Comparison of ENCODE assay signal across 23 cellular contexts in genomic region chr10:107056160-107056559, GRCh38.
DNase-seq lines count a peak whose midpoint lies in the region; ATAC-seq and TF ChIP-seq lines count a peak whose summit lies in the region.
"Had no signal": no experiment of that assay in that cellular context is flagged by ENCODE, and none has a peak within 500 bp of the region (broad histone marks: within the 10 kb centered on the region; RNA-seq: fewer than 3 reads in every experiment).

No MANE protein-coding gene starts in this region.

- intact Hi-C loops in Right ventricle myocardium superior (cut with DNase I), result no loop called here
- intact Hi-C loops in right cardiac atrium (cut with DNase I), result no loop called here
- intact Hi-C loops in sciatic nerve (cut with DNase I), result no loop called here

- 41% methylated on average over 2 of the region's 2 CpGs for WGBS in right cardiac atrium

- TF ChIP-seq POLR2A in GM18505 (IDR thresholded peaks at IDR 0.05; ENCODE audit: borderline replicate concordance, extremely low read depth, insufficient read depth, insufficient read length), result no peak

- peaks cover 1% of the 10 kb centered on the region for H3K4me1 ChIP-seq in right cardiac atrium (ENCODE audit: control insufficient read depth, insufficient read depth, low read length)
- H3K4me1 ChIP-seq: Caco-2, SJSA1 had no signal

- H3K9me3 ChIP-seq in right cardiac atrium (ENCODE audit: control insufficient read depth, low read length), result no peaks in the 10 kb centered on the region
- H3K9me3 ChIP-seq: Caco-2, SJSA1 had no signal

- ATAC-seq in Right ventricle myocardium superior (ENCODE audit: poor library complexity), result peak; percentile 48
- ATAC-seq in right cardiac atrium, result peak; percentile 85 to 93
- peak; percentile 39 for ATAC-seq in sciatic nerve
- ATAC-seq in GM18505 (IDR thresholded peaks at IDR 0.05; ENCODE audit: unreplicated experiment), result no peak
- ATAC-seq: CD8-positive, alpha-beta T cell; HCT116 had no signal

- no peak overlapping the region for H3K4me3 ChIP-seq in right cardiac atrium (ENCODE audit: low read length)
- H3K4me3 ChIP-seq: GM12878, SJSA1 had no signal

- H3K27me3 ChIP-seq in right cardiac atrium (ENCODE audit: control insufficient read depth, insufficient read depth), result no peaks in the 10 kb centered on the region
- H3K27me3 ChIP-seq: SJSA1 had no signal

- no peak overlapping the region for H3K27ac ChIP-seq in right cardiac atrium (ENCODE audit: low read length)
- H3K27ac ChIP-seq: C4-2B, SJSA1 had no signal

- DNase-seq in OCI-M1 (lab: John Stamatoyannopoulos, UW) (peak; percentile 85), Right ventricle myocardium superior (no peak), right cardiac atrium (peak; percentile 36 to 71 (median 66)), sciatic nerve (ENCODE audit: low spot score) (no peak), activated gamma-delta T cell treated with Interleukin-2 at 50 U/mL for 16 hours (no peak), T-helper 2 cell (no peak)
- DNase-seq: Caco-2; CD8-positive, alpha-beta T cell; EL; GDM1; NCI-H1048; NCI-H1417 treated with DMSO at 0.1 percent for 48 hours; NCI-H1694 treated with DMSO at 0.1 percent for 48 hours; NCI-H2081 treated with DMSO at 0.1 percent for 48 hours; NCI-H2171; NCI-H226; NCI-H510A; NCI-H69 had no signal

Comparison
In these comparisons a context has a peak if more than half of its experiments do, and no peak if none do; other contexts are left out.
1. DNase-seq: peak in OCI-M1 (single experiment) and right cardiac atrium (3 of 3); none in Right ventricle myocardium superior (single experiment), sciatic nerve (single experiment), activated gamma-delta T cell treated with Interleukin-2 at 50 U/mL for 16 hours (single experiment) and T-helper 2 cell (0 of 5).